7 cellular contexts compared by ENCODE assay signal in the genomic region with DNA sequence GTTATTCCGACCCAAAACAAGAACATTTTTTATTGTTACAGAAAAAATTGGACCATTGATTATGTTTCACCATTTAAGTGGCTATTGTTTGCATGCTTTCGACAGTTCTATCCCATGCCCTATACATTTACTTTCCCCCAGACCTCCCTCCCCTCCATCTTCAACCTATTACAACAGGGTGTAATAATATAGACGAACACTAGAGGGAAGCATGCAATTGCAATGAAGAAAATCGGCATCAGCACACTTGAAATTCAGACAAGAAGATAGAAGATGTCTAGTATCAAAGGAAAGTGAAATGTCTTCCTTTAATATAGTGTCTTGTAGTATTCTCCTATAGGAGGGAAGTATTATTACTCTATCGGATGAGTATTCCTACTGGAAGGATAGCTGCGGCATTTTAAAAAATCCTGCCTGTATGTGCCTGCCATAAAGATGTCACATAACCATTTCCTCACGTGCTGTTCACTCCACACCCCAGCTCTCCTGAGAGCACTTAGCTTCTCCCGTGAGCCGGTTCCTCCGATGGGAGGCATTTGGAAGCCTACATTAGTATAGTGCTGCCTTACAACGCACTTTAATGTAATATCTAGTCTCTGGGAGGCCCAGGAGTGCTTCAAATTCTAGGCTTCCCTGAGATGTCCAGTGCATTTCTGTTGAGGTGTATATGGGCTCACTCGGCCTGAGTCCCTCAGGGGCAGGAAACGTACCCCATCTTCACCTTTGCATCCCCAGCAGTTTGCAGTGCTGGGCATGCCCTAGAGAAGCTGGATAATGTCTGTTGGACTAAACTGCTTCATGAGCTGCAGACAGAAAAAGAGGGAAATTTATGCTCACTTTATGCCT. TPM values are rescaled to one million over a fixed set of nuclear protein-coding genes. Genes with fewer than 3 reads are reported as not detected.
DNase-seq lines count a peak whose midpoint lies in the region; ATAC-seq, FAIRE-seq and TF ChIP-seq lines count a peak whose summit lies in the region.

No MANE protein-coding gene starts in this region.

- H3K4me3 ChIP-seq in HCT116 (replicated peaks in 1 of 2; ENCODE audit: low read depth in 1 of 2, low read length in 2 of 2), result no peak overlapping the region

- no peak overlapping the region for H2AFZ ChIP-seq in HCT116 (ENCODE audit: low read depth, low read length, poor library complexity, severe bottlenecking)

- TF ChIP-seq CTCF in GM10266 (IDR thresholded peaks at IDR 0.05; ENCODE audit: control insufficient read depth, insufficient read depth, low read depth, missing control alignments), result peak; percentile 82
- peak; percentile 69 to 91 (median 90) for TF ChIP-seq CTCF in HCT116 (IDR thresholded peaks at IDR 0.05 in 2 of 3, conservative IDR thresholded peaks at IDR 0.05 in 1 of 3; ENCODE audit: borderline replicate concordance in 1 of 3, insufficient read depth in 1 of 3, low read depth in 2 of 3, low read length in 2 of 3)

- H3K27ac ChIP-seq in HCT116 (ENCODE audit: low read depth, low read length), result no peak overlapping the region

- peak; percentile 83 for ATAC-seq in HCT116

- no peaks in the 10 kb centered on the region for H3K9me2 ChIP-seq in HCT116 (ENCODE audit: insufficient read depth)

- H4K20me1 ChIP-seq in HCT116 (ENCODE audit: insufficient read depth), result no peaks in the 10 kb centered on the region

- no peaks in the 10 kb centered on the region for H3K9me3 ChIP-seq in HCT116 (ENCODE audit: control insufficient read depth in 1 of 2, insufficient read depth in 1 of 2, low read depth in 1 of 2, low read length in 2 of 2)

- peaks cover 0 to 11% of the 10 kb centered on the region in 2 experiments; a peak in 3 of 4 replicates for H3K4me1 ChIP-seq in HCT116 (ENCODE audit: control insufficient read depth in 1 of 2, insufficient read depth in 2 of 2, low read length in 2 of 2)

- no peak for TF ChIP-seq POLR2A in HCT116 (IDR thresholded peaks at IDR 0.05; ENCODE audit: borderline replicate concordance, extremely low read depth, insufficient read depth, insufficient read length)

- RAD21 ChIA-PET in HCT116 (lab: Charles Lee; ENCODE audit: low non-redundant PET in 1 of 2, low total read pairs in 2 of 2, uncharacterized antibody in 2 of 2, unreplicated experiment in 2 of 2), result interaction anchor here in 1 of 2 experiments (1.5 to 1.6 kb wide), 2 partner anchors 66 to 143 kb away, joined by 3 to 5 read pairs; no protein-coding TSS in a partner anchor

- H3K79me2 ChIP-seq in HCT116 (ENCODE audit: insufficient read depth, low read length), result no peaks in the 10 kb centered on the region

- no peak overlapping the region for H3K4me2 ChIP-seq in HCT116 (ENCODE audit: low read length)

- POLR2A ChIA-PET in HCT116 (lab: Charles Lee), result no interaction called here

- peak; percentile 67 for FAIRE-seq in endometrium (lab: Jason Lieb, UNC)

- DNase-seq in GM10266 (ENCODE audit: extremely low spot score) (peak; percentile 60), HCT116 (ENCODE audit: low read depth, low spot score) (peak; percentile 45), NCI-H1048 (lab: John Stamatoyannopoulos, UW) (peak; percentile 6), RPMI8226 (peak; percentile 73), middle frontal gyrus (ENCODE audit: extremely low spot score, low spot score) (peak; percentile 22)
- no peak for DNase-seq in stimulated activated CD4-positive, alpha-beta T cell treated with anti-CD3 and anti-CD28 coated beads, Interleukin-4, amount 100 ng/mL, for 1 hour

- BruUV-seq in HCT116 (replicated peaks; lab: Mats Ljungman, UMichigan), result no TSS peak

- CTCF ChIA-PET in HCT116 (lab: Charles Lee), result interaction anchor here (0.9 to 2.5 kb wide), 6 partner anchors 18 to 143 kb away, joined by 3 to 18 read pairs (median 3); a partner anchor contains a TSS

- intact Hi-C loops in HCT116 (cut with micrococcal nuclease), result loop anchor here (1.0 to 5.0 kb wide), 3 partner anchors 144 to 426 kb away; no protein-coding TSS in a partner anchor

- no peaks in the 10 kb centered on the region for H3K27me3 ChIP-seq in HCT116 (ENCODE audit: insufficient read depth, low read length)

- H3K36me3 ChIP-seq in HCT116 (ENCODE audit: control insufficient read depth in 1 of 2, insufficient read depth in 2 of 2, low read length in 2 of 2), result no peaks in the 10 kb centered on the region

- TF ChIP-seq RAD21 in HCT116 (IDR thresholded peaks at IDR 0.05; ENCODE audit: low read depth), result peak; percentile 94

- no peak overlapping the region for H3K9ac ChIP-seq in HCT116 (ENCODE audit: low read length)

TF ChIP-seq in HCT116, 20 proteins besides CTCF, POLR2A, EP300 and RAD21:
- 0 out of 2 replicates have a peak, but pooled peaks have one; percentile 8 for TF ChIP-seq CEBPB (IDR thresholded peaks at IDR 0.05; ENCODE audit: low read depth)
- TF ChIP-seq ZNF274 (IDR thresholded peaks at IDR 0.05; ENCODE audit: low read depth, low read length), result no peak

RNA-seq across cellular contexts. Expression of a gene that starts 17.8 kb away (rescaled TPM):
- not detected for total RNA-seq in HCT116 (2021; ENCODE audit: unreplicated experiment)
- polyA plus RNA-seq in HCT116 (2012), result not detected in 2 replicates

RNA-seq across cellular contexts. Expression of a gene that starts 41.5 kb away (rescaled TPM):
- 39.9 TPM for total RNA-seq in HCT116 (2021; ENCODE audit: unreplicated experiment)
- 46.6 and 62.1 TPM in 2 replicates for polyA plus RNA-seq in HCT116 (2012)
